9 cellular contexts compared by ENCODE assay signal in genomic region chr7:22696672-22697071, GRCh38. TPM values are rescaled to one million over a fixed set of nuclear protein-coding genes. Genes with fewer than 3 reads are reported as not detected.
DNase-seq lines count a peak whose midpoint lies in the region; ATAC-seq and TF ChIP-seq lines count a peak whose summit lies in the region.
"Had no signal": no experiment of that assay in that cellular context is flagged by ENCODE, and none has a peak within 500 bp of the region (broad histone marks: within the 10 kb centered on the region; RNA-seq: fewer than 3 reads in every experiment).

No MANE protein-coding gene starts in this region.

- H3K27me3 Mint-ChIP-seq in endodermal cell (ENCODE audit: insufficient read depth) (no peaks in the 10 kb centered on the region), type B pancreatic cell (peaks cover 4% of the 10 kb centered on the region)
- H3K27me3 Mint-ChIP-seq: brain had no signal

- H3K36me3 Mint-ChIP-seq in endodermal cell (ENCODE audit: low read depth) (peaks cover 63% of the 10 kb centered on the region), type B pancreatic cell (no peaks in the 10 kb centered on the region)
- H3K36me3 Mint-ChIP-seq: brain had no signal

- TF ChIP-seq POLR2A in GM18505 (IDR thresholded peaks at IDR 0.05; ENCODE audit: borderline replicate concordance, extremely low read depth, insufficient read depth, insufficient read length): no peak

- H3K27ac Mint-ChIP-seq in endodermal cell (peak overlapping the region; percentile 26), type B pancreatic cell (peak overlapping the region; percentile 23)
- H3K27ac Mint-ChIP-seq: brain had no signal

- no peak overlapping the region for H3K4me3 Mint-ChIP-seq in endodermal cell
- peak overlapping the region; percentile 15 for H3K4me3 Mint-ChIP-seq in type B pancreatic cell
- H3K4me3 Mint-ChIP-seq: brain had no signal

- no peak for ATAC-seq in GM18505 (IDR thresholded peaks at IDR 0.05; ENCODE audit: unreplicated experiment)
- no peak for ATAC-seq in HG03460 (IDR thresholded peaks at IDR 0.05; ENCODE audit: unreplicated experiment)

- H3K9me3 ChIP-seq in endodermal cell (ENCODE audit: control insufficient read depth, low read length): no peaks in the 10 kb centered on the region

- peaks cover 42% of the 10 kb centered on the region for H3K4me1 Mint-ChIP-seq in endodermal cell
- H3K4me1 Mint-ChIP-seq in type B pancreatic cell (ENCODE audit: unreplicated experiment): no peaks in the 10 kb centered on the region
- H3K4me1 Mint-ChIP-seq: brain had no signal

- no peak overlapping the region for H3K4me3 ChIP-seq in endodermal cell (ENCODE audit: low read length)

- H3K27ac ChIP-seq in endodermal cell (ENCODE audit: low read depth, low read length): no peak overlapping the region

- 90 to 100% methylated on average over 2 to 3 of the region's 3 CpGs for WGBS in endodermal cell (ENCODE audit: insufficient coverage in 1 of 2, insufficient read length in 1 of 2), 2 experiments

- H3K9ac ChIP-seq in endodermal cell (ENCODE audit: extremely low read depth, low read length, poor library complexity, severe bottlenecking): no peak overlapping the region

- TF ChIP-seq CTCF in endodermal cell (conservative IDR thresholded peaks at IDR 0.05): no peak
- TF ChIP-seq CTCF in type B pancreatic cell (conservative IDR thresholded peaks at IDR 0.05): no peak

- H3K36me3 ChIP-seq in endodermal cell (ENCODE audit: control insufficient read depth, insufficient read depth, low read length): peaks cover 51% of the 10 kb centered on the region

- H3K4me1 ChIP-seq in endodermal cell (ENCODE audit: control insufficient read depth, insufficient read depth, low read length): peaks cover 3% of the 10 kb centered on the region

- no peaks in the 10 kb centered on the region for H3K9me3 Mint-ChIP-seq in endodermal cell
- H3K9me3 Mint-ChIP-seq in type B pancreatic cell: no peaks in the 10 kb centered on the region

- DNase-seq in stimulated activated CD4-positive, alpha-beta T cell treated with anti-CD3 and anti-CD28 coated beads, Interleukin-4, amount 100 ng/mL, for 24 hours: peak; percentile 15
- no peak for DNase-seq in stimulated activated CD4-positive, alpha-beta T cell treated with anti-CD3 and anti-CD28 coated beads, Interleukin-12 subunit alpha, Interleukin-12 subunit beta, amount 100 ng/mL, for 4 hours
- DNase-seq in OCI-M1 (lab: John Stamatoyannopoulos, UW) (peak; percentile 62), endodermal cell (no peak), type B pancreatic cell (ENCODE audit: extremely low spot score, unreplicated experiment) (no peak), GOT3 (lab: John Stamatoyannopoulos, UW) (no peak)

- no peaks in the 10 kb centered on the region for H3K27me3 ChIP-seq in endodermal cell (ENCODE audit: control insufficient read depth, insufficient read depth, low read length, poor library complexity, severe bottlenecking)

RNA-seq across cellular contexts. Expression of gene IL6, which starts 30.3 kb away (rescaled TPM):
- total RNA-seq in endodermal cell (under 1 TPM; 0.64 to 0.88 TPM), type B pancreatic cell (ENCODE audit: low replicate concordance) (1.8 TPM in 1 of 2 replicates, not detected in the other)
- not detected for polyA plus RNA-seq in endodermal cell (2013, experiment 1 of 2)
- not detected for polyA plus RNA-seq in endodermal cell (2013, experiment 2 of 2)

Comparison
In these comparisons a context has a peak if more than half of its experiments do, and no peak if none do; other contexts are left out.
1. DNase-seq: peak in stimulated activated CD4-positive, alpha-beta T cell treated with anti-CD3 and anti-CD28 coated beads, Interleukin-4, amount 100 ng/mL, for 24 hours (single experiment) and OCI-M1 (single experiment); none in stimulated activated CD4-positive, alpha-beta T cell treated with anti-CD3 and anti-CD28 coated beads, Interleukin-12 subunit alpha, Interleukin-12 subunit beta, amount 100 ng/mL, for 4 hours (single experiment), endodermal cell (single experiment), type B pancreatic cell (single experiment) and GOT3 (single experiment).